16 cellular contexts compared by ENCODE assay signal in genomic region chr3:195009607-195010006, GRCh38.
"Had no signal": no experiment of that assay in that cellular context is flagged by ENCODE, and none has a peak within 500 bp of the region (broad histone marks: within the 10 kb centered on the region; RNA-seq: fewer than 3 reads in every experiment).

No MANE protein-coding gene starts in this region.

- DNase-seq: activated naive CD4-positive, alpha-beta T cell treated with anti-CD3 and anti-CD28 coated beads, Interleukin-2, amount 10 ng/mL, durations not matched to agents 7 days and 5 days; activated T-cell treated with anti-CD3 and anti-CD28 coated beads for 4 hours; foreskin melanocyte; nucleus accumbens; stimulated activated CD4-positive, alpha-beta T cell treated with anti-CD3 and anti-CD28 coated beads, Interleukin-15, amount 100 ng/mL, for 24 hours; stimulated activated CD4-positive, alpha-beta T cell treated with anti-CD3 and anti-CD28 coated beads, Interleukin-4, amount 100 ng/mL, for 4 hours; stimulated activated CD8-positive, alpha-beta memory T cell treated with anti-CD3 and anti-CD28 coated beads, Interleukin-4, amount 100 ng/mL, for 48 hours; stimulated activated naive CD8-positive, alpha-beta T cell treated with anti-CD3 and anti-CD28 coated beads, Interleukin-15, Interleukin-2, amounts not matched to agents 100 U/mL and 50 U/mL, for 24 hours; T-helper 17 cell; trophoblast cell had no signal

- H3K36me3 Mint-ChIP-seq: activated naive CD4-positive, alpha-beta T cell treated with anti-CD3 and anti-CD28 coated beads, Interleukin-2, amount 10 ng/mL, durations not matched to agents 7 days and 5 days had no signal

- ATAC-seq: activated T-helper 17 cell treated with anti-CD3 and anti-CD28 coated beads, Interleukin-2, amount 50 U/mL, for 72 hours; stimulated activated naive CD8-positive, alpha-beta T cell treated with anti-CD3 and anti-CD28 coated beads, Interleukin-15, Interleukin-2, amounts not matched to agents 100 U/mL and 50 U/mL, for 24 hours; T-helper 17 cell had no signal

- FAIRE-seq: TTC549 had no signal

- H3K36me3 ChIP-seq: suprapubic skin had no signal

- H3K4me3 ChIP-seq: skin epidermis, suprapubic skin had no signal

- H3K4me1 ChIP-seq: suprapubic skin had no signal

- H3K9me3 Mint-ChIP-seq: activated naive CD4-positive, alpha-beta T cell treated with anti-CD3 and anti-CD28 coated beads, Interleukin-2, amount 10 ng/mL, durations not matched to agents 7 days and 5 days; activated T-helper 17 cell treated with anti-CD3 and anti-CD28 coated beads, Interleukin-2, amount 50 U/mL, for 72 hours had no signal

- H3K27ac Mint-ChIP-seq: activated naive CD4-positive, alpha-beta T cell treated with anti-CD3 and anti-CD28 coated beads, Interleukin-2, amount 10 ng/mL, durations not matched to agents 7 days and 5 days; activated T-helper 17 cell treated with anti-CD3 and anti-CD28 coated beads, Interleukin-2, amount 50 U/mL, for 72 hours; nephron; T-helper 17 cell had no signal

- H3K9me3 ChIP-seq: suprapubic skin had no signal

- H3K27me3 ChIP-seq: suprapubic skin had no signal

- H3K4me1 Mint-ChIP-seq: activated naive CD4-positive, alpha-beta T cell treated with anti-CD3 and anti-CD28 coated beads, Interleukin-2, amount 10 ng/mL, durations not matched to agents 7 days and 5 days; activated T-helper 17 cell treated with anti-CD3 and anti-CD28 coated beads, Interleukin-2, amount 50 U/mL, for 72 hours; T-helper 17 cell had no signal

- H3K27ac ChIP-seq: epithelial cell of prostate, skin epidermis, suprapubic skin had no signal

- H3K4me3 Mint-ChIP-seq: activated naive CD4-positive, alpha-beta T cell treated with anti-CD3 and anti-CD28 coated beads, Interleukin-2, amount 10 ng/mL, durations not matched to agents 7 days and 5 days; activated T-helper 17 cell treated with anti-CD3 and anti-CD28 coated beads, Interleukin-2, amount 50 U/mL, for 72 hours; nephron; T-helper 17 cell had no signal
